Comparison of ENCODE assay signal across 16 cellular contexts in the genomic region with DNA sequence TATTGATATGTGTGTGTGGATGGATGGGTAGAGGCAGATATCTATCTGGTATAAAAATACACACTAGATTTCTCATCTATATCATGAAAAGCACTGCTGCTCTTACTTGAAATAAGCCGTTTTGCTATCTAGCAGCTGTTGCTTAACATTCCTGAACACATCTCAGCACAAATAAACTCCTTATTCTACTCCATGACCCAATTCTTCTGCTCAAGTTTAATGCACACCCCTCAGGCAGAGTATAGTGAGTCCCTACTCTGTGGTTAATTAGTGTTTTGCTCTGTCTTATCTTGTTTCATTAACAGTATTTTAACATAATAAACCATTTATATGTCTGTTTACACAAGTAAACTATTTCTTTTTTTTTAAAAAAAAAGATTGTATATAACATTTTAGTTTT.
"Had no signal": no experiment of that assay in that cellular context is flagged by ENCODE, and none has a peak within 500 bp of the region (broad histone marks: within the 10 kb centered on the region; RNA-seq: fewer than 3 reads in every experiment).

No MANE protein-coding gene starts in this region.

- H3K4me1 ChIP-seq: esophagus squamous epithelium, heart right ventricle, right atrium auricular region, sigmoid colon, thyroid gland had no signal

- H3K27ac ChIP-seq: esophagus squamous epithelium, heart right ventricle, neutrophil, right atrium auricular region, sigmoid colon, thyroid gland had no signal

- DNase-seq: effector memory CD8-positive, alpha-beta T cell; esophagus squamous epithelium; heart right ventricle; hypothalamus; islet precursor cell; mammary epithelial cell; naive thymus-derived CD4-positive, alpha-beta T cell; nephron progenitor cell; sigmoid colon; small intestine; stimulated activated CD4-positive, alpha-beta T cell treated with anti-CD3 and anti-CD28 coated beads, Interleukin-12 subunit alpha, Interleukin-12 subunit beta, amount 100 ng/mL, for 4 hours; stimulated activated naive CD4-positive, alpha-beta T cell treated with Interleukin-2 at 50 U/mL for 16 hours; thyroid gland had no signal

- H3K4me3 ChIP-seq: esophagus squamous epithelium, heart right ventricle, right atrium auricular region, sigmoid colon, thyroid gland had no signal

- H3K27me3 ChIP-seq: esophagus squamous epithelium, heart right ventricle, neutrophil, right atrium auricular region, sigmoid colon, thyroid gland had no signal

- H3K9me3 ChIP-seq: neutrophil, right atrium auricular region, sigmoid colon, thyroid gland had no signal

- ATAC-seq: effector memory CD8-positive, alpha-beta T cell; heart right ventricle; left lobe of liver; naive thymus-derived CD4-positive, alpha-beta T cell had no signal

- H3K36me3 ChIP-seq: esophagus squamous epithelium, heart right ventricle, neutrophil, right atrium auricular region, sigmoid colon, thyroid gland had no signal
